ENCODE assay signal across 1 cellular context in the genomic region with DNA sequence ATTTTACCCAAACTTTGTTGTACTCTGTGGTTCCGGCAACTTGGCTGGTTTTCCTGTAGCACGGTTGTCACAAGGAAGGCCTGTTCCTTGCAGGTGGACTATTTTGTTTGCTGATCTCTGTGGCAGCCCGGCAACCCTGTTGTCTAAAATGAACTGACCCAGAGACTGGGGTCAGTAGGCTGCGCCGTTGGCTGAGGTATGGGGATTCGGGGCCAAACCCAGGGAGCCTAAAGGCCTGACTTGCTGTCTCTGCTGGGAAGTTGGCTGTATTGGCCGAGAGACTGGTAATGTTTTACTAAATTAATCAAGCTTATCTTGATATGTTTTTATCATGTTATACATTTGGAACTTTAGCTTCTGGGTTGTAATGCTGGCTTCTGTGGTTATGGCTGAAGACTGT.
TF ChIP-seq lines count a peak whose summit lies in the region.

No MANE protein-coding gene starts in this region.

TF ChIP-seq in HepG2, 621 proteins besides CTCF, POLR2A, EP300 and RAD21 (continued from another document):
- TF ChIP-seq, protein P1, sequence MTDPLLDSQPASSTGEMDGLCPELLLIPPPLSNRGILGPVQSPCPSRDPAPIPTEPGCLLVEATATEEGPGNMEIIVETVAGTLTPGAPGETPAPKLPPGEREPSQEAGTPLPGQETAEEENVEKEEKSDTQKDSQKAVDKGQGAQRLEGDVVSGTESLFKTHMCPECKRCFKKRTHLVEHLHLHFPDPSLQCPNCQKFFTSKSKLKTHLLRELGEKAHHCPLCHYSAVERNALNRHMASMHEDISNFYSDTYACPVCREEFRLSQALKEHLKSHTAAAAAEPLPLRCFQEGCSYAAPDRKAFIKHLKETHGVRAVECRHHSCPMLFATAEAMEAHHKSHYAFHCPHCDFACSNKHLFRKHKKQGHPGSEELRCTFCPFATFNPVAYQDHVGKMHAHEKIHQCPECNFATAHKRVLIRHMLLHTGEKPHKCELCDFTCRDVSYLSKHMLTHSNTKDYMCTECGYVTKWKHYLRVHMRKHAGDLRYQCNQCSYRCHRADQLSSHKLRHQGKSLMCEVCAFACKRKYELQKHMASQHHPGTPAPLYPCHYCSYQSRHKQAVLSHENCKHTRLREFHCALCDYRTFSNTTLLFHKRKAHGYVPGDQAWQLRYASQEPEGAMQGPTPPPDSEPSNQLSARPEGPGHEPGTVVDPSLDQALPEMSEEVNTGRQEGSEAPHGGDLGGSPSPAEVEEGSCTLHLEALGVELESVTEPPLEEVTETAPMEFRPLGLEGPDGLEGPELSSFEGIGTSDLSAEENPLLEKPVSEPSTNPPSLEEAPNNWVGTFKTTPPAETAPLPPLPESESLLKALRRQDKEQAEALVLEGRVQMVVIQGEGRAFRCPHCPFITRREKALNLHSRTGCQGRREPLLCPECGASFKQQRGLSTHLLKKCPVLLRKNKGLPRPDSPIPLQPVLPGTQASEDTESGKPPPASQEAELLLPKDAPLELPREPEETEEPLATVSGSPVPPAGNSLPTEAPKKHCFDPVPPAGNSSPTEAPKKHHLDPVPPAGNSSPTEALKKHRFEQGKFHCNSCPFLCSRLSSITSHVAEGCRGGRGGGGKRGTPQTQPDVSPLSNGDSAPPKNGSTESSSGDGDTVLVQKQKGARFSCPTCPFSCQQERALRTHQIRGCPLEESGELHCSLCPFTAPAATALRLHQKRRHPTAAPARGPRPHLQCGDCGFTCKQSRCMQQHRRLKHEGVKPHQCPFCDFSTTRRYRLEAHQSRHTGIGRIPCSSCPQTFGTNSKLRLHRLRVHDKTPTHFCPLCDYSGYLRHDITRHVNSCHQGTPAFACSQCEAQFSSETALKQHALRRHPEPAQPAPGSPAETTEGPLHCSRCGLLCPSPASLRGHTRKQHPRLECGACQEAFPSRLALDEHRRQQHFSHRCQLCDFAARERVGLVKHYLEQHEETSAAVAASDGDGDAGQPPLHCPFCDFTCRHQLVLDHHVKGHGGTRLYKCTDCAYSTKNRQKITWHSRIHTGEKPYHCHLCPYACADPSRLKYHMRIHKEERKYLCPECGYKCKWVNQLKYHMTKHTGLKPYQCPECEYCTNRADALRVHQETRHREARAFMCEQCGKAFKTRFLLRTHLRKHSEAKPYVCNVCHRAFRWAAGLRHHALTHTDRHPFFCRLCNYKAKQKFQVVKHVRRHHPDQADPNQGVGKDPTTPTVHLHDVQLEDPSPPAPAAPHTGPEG (CRISPR knock-in tag; IDR thresholded peaks at IDR 0.05) = no peak
